Comparison of ENCODE assay signal across 8 cellular contexts in the genomic region with DNA sequence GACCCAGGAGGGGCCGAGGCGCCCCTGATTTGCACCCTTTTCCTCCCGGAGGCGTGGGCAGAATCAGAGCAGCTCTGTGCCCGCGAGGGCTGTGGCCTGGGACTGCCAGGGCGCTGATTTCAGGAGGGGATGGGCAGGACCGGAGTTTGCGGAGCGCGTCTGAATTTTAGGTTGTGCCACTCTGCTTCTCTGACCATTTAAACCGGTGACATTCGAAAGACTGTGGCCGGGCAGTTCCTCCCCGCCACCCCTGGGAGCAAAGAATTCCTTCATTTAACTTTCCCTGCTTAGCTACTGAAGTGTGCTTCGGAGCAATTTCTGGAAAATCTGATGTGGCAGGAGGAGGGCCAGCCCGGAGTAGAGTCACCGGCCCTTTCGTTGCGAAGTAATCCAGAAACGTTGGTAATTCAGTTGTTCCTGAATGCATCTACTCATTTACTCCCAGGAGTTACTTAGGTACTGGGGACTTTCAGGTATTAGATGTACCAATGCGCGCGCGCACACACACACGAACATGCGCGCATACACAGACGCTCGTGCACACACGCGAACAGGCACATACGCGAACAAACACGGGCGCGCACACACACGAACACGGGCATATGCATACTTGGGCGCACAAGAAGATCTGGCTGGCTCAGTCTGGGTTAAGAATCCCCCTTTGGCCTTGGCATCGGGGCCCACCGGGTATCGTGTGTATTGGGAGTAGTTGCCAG. TPM values are rescaled to one million over a fixed set of nuclear protein-coding genes. Genes with fewer than 3 reads are reported as not detected.
DNase-seq lines count a peak whose midpoint lies in the region; ATAC-seq, FAIRE-seq and TF ChIP-seq lines count a peak whose summit lies in the region.

No MANE protein-coding gene starts in this region.

- DNase-seq in GM06990 (ENCODE audit: extremely low read depth, insufficient read length) (no peak), NCI-H1105 treated with DMSO at 0.1 percent for 48 hours (lab: John Stamatoyannopoulos, UW) (peak; percentile 52), astrocyte (ENCODE audit: low read depth) (peak; percentile 48), hepatocyte (ENCODE audit: low spot score) (peak; percentile 60), prostate gland (ENCODE audit: low spot score) (peak; percentile 17), NCI-H1436 (lab: John Stamatoyannopoulos, UW) (no peak), NCI-H2029 treated with DMSO at 0.1 percent for 48 hours (lab: John Stamatoyannopoulos, UW) (no peak)

- H2AFZ ChIP-seq in astrocyte (ENCODE audit: low read depth, low read length) (peak overlapping the region; percentile 94), hepatocyte (peak overlapping the region; percentile 99)

- H3K27me3 Mint-ChIP-seq in astrocyte (ENCODE audit: low read depth, unreplicated experiment), result peaks cover 36% of the 10 kb centered on the region

- no peaks in the 10 kb centered on the region for H3K9me3 ChIP-seq in astrocyte (ENCODE audit: insufficient read depth, low read depth, low read length)
- H3K9me3 ChIP-seq in hepatocyte (ENCODE audit: low read depth), result no peaks in the 10 kb centered on the region
- no peaks in the 10 kb centered on the region for H3K9me3 ChIP-seq in prostate gland

- H4K20me1 ChIP-seq in astrocyte (ENCODE audit: insufficient read depth, low read length), result no peaks in the 10 kb centered on the region
- no peaks in the 10 kb centered on the region for H4K20me1 ChIP-seq in hepatocyte (ENCODE audit: insufficient read depth, poor library complexity, severe bottlenecking)

- no peaks in the 10 kb centered on the region for H3K36me3 Mint-ChIP-seq in astrocyte (ENCODE audit: low read depth, unreplicated experiment)

- TF ChIP-seq CTCF in GM06990 (IDR thresholded peaks at IDR 0.05; ENCODE audit: insufficient read depth, low read length, poor library complexity, severe bottlenecking) (no peak), astrocyte (IDR thresholded peaks at IDR 0.05; ENCODE audit: insufficient read depth, low read depth, low read length) (no peak), hepatocyte (IDR thresholded peaks at IDR 0.05; ENCODE audit: poor library complexity) (no peak), prostate gland (IDR thresholded peaks at IDR 0.05) (no peak)

- TF ChIP-seq POLR2A in prostate gland (IDR thresholded peaks at IDR 0.05), result no peak

- intact Hi-C loops in prostate gland (cut with DNase I), result no loop called here

- WGBS in hepatocyte (ENCODE audit: low lambda C conversion rate, missing lambda C conversion rate), result 9% methylated on average over 40 of the region's 43 CpGs
- WGBS in prostate gland, result 2% methylated on average over 41 of the region's 43 CpGs

- no peak overlapping the region for H3K27ac Mint-ChIP-seq in astrocyte (ENCODE audit: unreplicated experiment)

- H3K9ac ChIP-seq in astrocyte (ENCODE audit: low read length), result peak overlapping the region; percentile 78

- peak overlapping the region; percentile 51 for H3K4me3 ChIP-seq in GM06990 (replicated peaks; ENCODE audit: low read depth, low read length)
- H3K4me3 ChIP-seq in astrocyte (ENCODE audit: insufficient read depth, low read depth, low read length), result peak overlapping the region; percentile 73
- H3K4me3 ChIP-seq in hepatocyte, result peak overlapping the region; percentile 86
- peak overlapping the region; percentile 55 to 56 for H3K4me3 ChIP-seq in prostate gland

- H3K4me1 Mint-ChIP-seq in astrocyte (ENCODE audit: low read depth, unreplicated experiment), result peaks cover 2% of the 10 kb centered on the region

- no peaks in the 10 kb centered on the region for H3K9me3 Mint-ChIP-seq in astrocyte (ENCODE audit: unreplicated experiment)

- no peak for ATAC-seq in HG03439 (IDR thresholded peaks at IDR 0.05; ENCODE audit: unreplicated experiment)

- H3K27ac ChIP-seq in astrocyte (ENCODE audit: low read depth, low read length), result no peak overlapping the region
- H3K27ac ChIP-seq in hepatocyte, result peak overlapping the region; percentile 71
- H3K27ac ChIP-seq in prostate gland, result peak overlapping the region; percentile 41 to 62

- no peak for FAIRE-seq in astrocyte (lab: Jason Lieb, UNC)

- H3K4me1 ChIP-seq in astrocyte (ENCODE audit: insufficient read depth, low read length), result peaks cover 10% of the 10 kb centered on the region
- no peaks in the 10 kb centered on the region for H3K4me1 ChIP-seq in hepatocyte (ENCODE audit: insufficient read depth)
- no peaks in the 10 kb centered on the region for H3K4me1 ChIP-seq in prostate gland (replicated peaks)

- H3K79me2 ChIP-seq in astrocyte (ENCODE audit: insufficient read depth, low read length), result no peaks in the 10 kb centered on the region
- H3K79me2 ChIP-seq in hepatocyte, result no peaks in the 10 kb centered on the region

- H3K4me3 Mint-ChIP-seq in astrocyte (ENCODE audit: unreplicated experiment), result peak overlapping the region; percentile 81

- H3K27me3 ChIP-seq in GM06990 (replicated peaks; ENCODE audit: control insufficient read depth, insufficient read depth, low read length), result peaks cover 4% of the 10 kb centered on the region; the same call in 1 of the 2 replicates
- no peaks in the 10 kb centered on the region for H3K27me3 ChIP-seq in astrocyte (ENCODE audit: insufficient read depth, low read length)
- peaks cover 35% of the 10 kb centered on the region for H3K27me3 ChIP-seq in hepatocyte
- no peaks in the 10 kb centered on the region for H3K27me3 ChIP-seq in prostate gland (replicated peaks; ENCODE audit: insufficient read depth)

- H3K9me2 ChIP-seq in hepatocyte (replicated peaks; ENCODE audit: insufficient read depth), result no peaks in the 10 kb centered on the region

- peak overlapping the region; percentile 98 for H3K4me2 ChIP-seq in astrocyte (ENCODE audit: low read length)
- peak overlapping the region; percentile 99 for H3K4me2 ChIP-seq in hepatocyte

- no peaks in the 10 kb centered on the region for H3K36me3 ChIP-seq in GM06990 (ENCODE audit: control insufficient read depth, insufficient read depth, low read length)
- H3K36me3 ChIP-seq in astrocyte (ENCODE audit: insufficient read depth, low read length), result no peaks in the 10 kb centered on the region
- H3K36me3 ChIP-seq in hepatocyte (replicated peaks; ENCODE audit: insufficient read depth, low read depth), result no peaks in the 10 kb centered on the region
- H3K36me3 ChIP-seq in prostate gland, result no peaks in the 10 kb centered on the region

RNA-seq across cellular contexts. Expression of a gene that starts 0.6 kb away (rescaled TPM):
- 0.10 and 0.14 TPM in 2 replicates for total RNA-seq in astrocyte
- total RNA-seq in hepatocyte, result 0.88 and 1.2 TPM in 2 replicates
- 0.60 and 1.2 TPM in 2 replicates for polyA plus RNA-seq in hepatocyte
- total RNA-seq in prostate gland, result under 1 TPM; 0.32 to 0.85 TPM

RNA-seq across cellular contexts. Expression of a gene that starts 42.5 kb away (rescaled TPM):
- total RNA-seq in astrocyte, result 22.7 and 25.9 TPM in 2 replicates
- total RNA-seq in hepatocyte, result 41.9 and 43.5 TPM in 2 replicates
- polyA plus RNA-seq in hepatocyte, result 24.1 and 27.1 TPM in 2 replicates
- 10 to 100 TPM; 17.1 to 22.9 TPM for total RNA-seq in prostate gland

Comparison
In these comparisons a context has a peak if more than half of its experiments do, and no peak if none do; other contexts are left out.
1. DNase-seq: peak in NCI-H1105 treated with DMSO at 0.1 percent for 48 hours (single experiment), astrocyte (single experiment), hepatocyte (single experiment) and prostate gland (single experiment); none in GM06990 (single experiment), NCI-H1436 (single experiment) and NCI-H2029 treated with DMSO at 0.1 percent for 48 hours (single experiment).
2. Peak in every context shown above with its lines, with median percentiles within 50 percentile points of each other: H3K4me3 ChIP-seq.